Comparison of ENCODE assay signal across 7 cellular contexts in the genomic region with DNA sequence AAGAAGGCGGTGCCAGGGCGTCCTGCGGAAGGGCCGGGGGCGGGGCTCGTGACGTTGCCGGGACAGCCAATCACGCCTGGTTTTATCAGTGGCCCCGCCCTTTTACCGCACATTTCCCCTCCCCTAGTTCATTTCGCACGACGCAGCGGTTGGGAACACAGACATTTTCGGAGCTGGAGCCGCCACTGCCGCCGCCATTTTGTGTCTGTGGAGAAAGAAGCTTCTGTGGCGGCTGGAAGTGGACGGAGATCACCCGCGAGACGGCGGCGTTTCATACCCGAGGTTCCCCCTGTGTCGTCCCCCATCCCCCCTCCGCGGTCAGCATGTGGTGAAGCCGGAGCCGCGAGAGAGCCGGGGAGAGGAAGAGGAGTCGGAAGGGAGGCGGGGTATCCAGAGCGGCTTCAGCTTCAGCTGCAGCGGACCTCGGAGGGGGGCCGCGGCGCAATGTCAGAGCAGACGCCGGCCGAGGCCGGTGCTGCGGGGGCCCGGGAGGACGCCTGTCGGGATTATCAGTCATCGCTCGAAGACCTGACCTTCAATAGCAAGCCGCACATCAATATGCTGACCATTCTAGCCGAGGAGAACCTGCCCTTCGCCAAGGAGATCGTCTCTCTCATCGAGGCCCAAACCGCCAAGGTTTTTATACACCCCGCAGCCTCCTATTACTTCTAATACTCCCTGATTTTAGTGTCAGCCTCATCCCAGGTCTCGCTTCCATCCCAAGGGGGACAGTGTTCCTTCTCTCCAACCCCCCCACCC. TPM values are rescaled to one million over a fixed set of nuclear protein-coding genes. Genes with fewer than 3 reads are reported as not detected.
A peak's percentile ranks its signal among the peaks of the same experiment; 100 is the strongest.
DNase-seq lines count a peak whose midpoint lies in the region; ATAC-seq and TF ChIP-seq lines count a peak whose summit lies in the region.

A gene with protein sequence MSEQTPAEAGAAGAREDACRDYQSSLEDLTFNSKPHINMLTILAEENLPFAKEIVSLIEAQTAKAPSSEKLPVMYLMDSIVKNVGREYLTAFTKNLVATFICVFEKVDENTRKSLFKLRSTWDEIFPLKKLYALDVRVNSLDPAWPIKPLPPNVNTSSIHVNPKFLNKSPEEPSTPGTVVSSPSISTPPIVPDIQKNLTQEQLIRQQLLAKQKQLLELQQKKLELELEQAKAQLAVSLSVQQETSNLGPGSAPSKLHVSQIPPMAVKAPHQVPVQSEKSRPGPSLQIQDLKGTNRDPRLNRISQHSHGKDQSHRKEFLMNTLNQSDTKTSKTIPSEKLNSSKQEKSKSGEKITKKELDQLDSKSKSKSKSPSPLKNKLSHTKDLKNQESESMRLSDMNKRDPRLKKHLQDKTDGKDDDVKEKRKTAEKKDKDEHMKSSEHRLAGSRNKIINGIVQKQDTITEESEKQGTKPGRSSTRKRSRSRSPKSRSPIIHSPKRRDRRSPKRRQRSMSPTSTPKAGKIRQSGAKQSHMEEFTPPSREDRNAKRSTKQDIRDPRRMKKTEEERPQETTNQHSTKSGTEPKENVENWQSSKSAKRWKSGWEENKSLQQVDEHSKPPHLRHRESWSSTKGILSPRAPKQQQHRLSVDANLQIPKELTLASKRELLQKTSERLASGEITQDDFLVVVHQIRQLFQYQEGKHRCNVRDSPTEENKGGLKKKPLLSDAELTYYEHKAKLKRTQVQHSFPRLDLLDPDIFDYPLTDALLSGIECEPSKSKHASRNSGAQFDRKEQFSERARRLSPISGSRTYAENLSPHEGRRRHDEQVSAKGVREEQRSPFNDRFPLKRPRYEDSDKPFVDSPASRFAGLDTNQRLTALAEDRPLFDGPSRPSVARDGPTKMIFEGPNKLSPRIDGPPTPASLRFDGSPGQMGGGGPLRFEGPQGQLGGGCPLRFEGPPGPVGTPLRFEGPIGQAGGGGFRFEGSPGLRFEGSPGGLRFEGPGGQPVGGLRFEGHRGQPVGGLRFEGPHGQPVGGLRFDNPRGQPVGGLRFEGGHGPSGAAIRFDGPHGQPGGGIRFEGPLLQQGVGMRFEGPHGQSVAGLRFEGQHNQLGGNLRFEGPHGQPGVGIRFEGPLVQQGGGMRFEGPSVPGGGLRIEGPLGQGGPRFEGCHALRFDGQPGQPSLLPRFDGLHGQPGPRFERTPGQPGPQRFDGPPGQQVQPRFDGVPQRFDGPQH (N-terminal part only) (plus strand): TSS at position 136 of the 759 bp plus-strand sequence. CDS start 309 bp downstream, at position 445.

- H3K4me1 ChIP-seq in SK-N-SH (ENCODE audit: control insufficient read depth in 1 of 2, insufficient read depth in 2 of 2, low read depth in 1 of 2, low read length in 1 of 2) (peaks cover 11 to 13% of the 10 kb centered on the region in 2 experiments; a peak in 3 of 4 replicates), endodermal cell (ENCODE audit: control insufficient read depth, insufficient read depth, low read length) (peaks cover 7% of the 10 kb centered on the region), muscle layer of colon (ENCODE audit: insufficient read depth, low read length) (peaks cover 18% of the 10 kb centered on the region)

- H3K9me3 Mint-ChIP-seq in endodermal cell, result no peaks in the 10 kb centered on the region

- CTCF ChIA-PET in SK-N-SH (lab: Yijun Ruan, JAX), result no interaction called here

- DNase-seq in SK-N-SH (no peak), endodermal cell (no peak), NCI-H187 treated with DMSO at 0.1 percent for 48 hours (lab: John Stamatoyannopoulos, UW) (no peak)

- no peak for TF ChIP-seq EP300 in SK-N-SH (IDR thresholded peaks at IDR 0.05; ENCODE audit: borderline replicate concordance in 1 of 2, low read depth in 1 of 2, low read length in 1 of 2)

- no peaks in the 10 kb centered on the region for H3K9me2 ChIP-seq in SK-N-SH

- TF ChIP-seq POLR2A in GM18526 (IDR thresholded peaks at IDR 0.05; ENCODE audit: extremely low read depth, insufficient read length), result peak; percentile 98

- H3K9ac ChIP-seq in SK-N-SH (peak within 1 kb of the TSS; percentile 98), endodermal cell (ENCODE audit: extremely low read depth, low read length, poor library complexity, severe bottlenecking) (peak within 1 kb of the TSS; percentile 98), muscle layer of colon (ENCODE audit: low read length) (peak within 1 kb of the TSS; percentile 100)

- POLR2A ChIA-PET in SK-N-SH (lab: Yijun Ruan, JAX), result interaction anchor here (0.6 to 2.3 kb wide), 12 partner anchors 8 to 256 kb away, joined by 3 to 14 read pairs (median 4); a partner anchor contains a TSS

- H4K20me1 ChIP-seq in SK-N-SH (ENCODE audit: insufficient read depth), result peaks cover 40% of the 10 kb centered on the region

- peak within 1 kb of the TSS; percentile 82 for H2AFZ ChIP-seq in SK-N-SH (ENCODE audit: low read depth)

- H3K79me2 ChIP-seq in SK-N-SH (ENCODE audit: insufficient read depth), result peaks cover 53% of the 10 kb centered on the region

- peak within 1 kb of the TSS; percentile 96 to 98 for H3K27ac ChIP-seq in SK-N-SH (ENCODE audit: low read depth in 2 of 2, low read length in 1 of 2)
- peak within 1 kb of the TSS; percentile 99 for H3K27ac ChIP-seq in endodermal cell (ENCODE audit: low read depth, low read length)
- H3K27ac ChIP-seq in muscle layer of colon (ENCODE audit: low read depth, low read length), result peak within 1 kb of the TSS; percentile 94

- peak within 1 kb of the TSS; percentile 100 for H3K27ac Mint-ChIP-seq in endodermal cell

- no peaks in the 10 kb centered on the region for H3K27me3 ChIP-seq in SK-N-SH (ENCODE audit: insufficient read depth)
- H3K27me3 ChIP-seq in endodermal cell (ENCODE audit: control insufficient read depth, insufficient read depth, low read length, poor library complexity, severe bottlenecking), result no peaks in the 10 kb centered on the region
- H3K27me3 ChIP-seq in muscle layer of colon (ENCODE audit: control insufficient read depth in 1 of 2, insufficient read depth in 2 of 2, low read length in 2 of 2), result no peaks in the 10 kb centered on the region

- TF ChIP-seq RAD21 in SK-N-SH (IDR thresholded peaks at IDR 0.05; ENCODE audit: low read length), result no peak

- TF ChIP-seq CTCF in SK-N-SH (IDR thresholded peaks at IDR 0.05), result no peak
- no peak for TF ChIP-seq CTCF in endodermal cell (conservative IDR thresholded peaks at IDR 0.05)

- peaks cover 2% of the 10 kb centered on the region for H3K27me3 Mint-ChIP-seq in endodermal cell (ENCODE audit: insufficient read depth)

- peaks cover 23% of the 10 kb centered on the region for H3K36me3 Mint-ChIP-seq in endodermal cell (ENCODE audit: low read depth)

- H3K9me3 ChIP-seq in SK-N-SH (no peaks in the 10 kb centered on the region), endodermal cell (ENCODE audit: control insufficient read depth, low read length) (no peaks in the 10 kb centered on the region), muscle layer of colon (ENCODE audit: low read length) (no peaks in the 10 kb centered on the region)

- ATAC-seq in HG02840 (IDR thresholded peaks at IDR 0.05; ENCODE audit: low FRiP score, unreplicated experiment) (peak; percentile 12), GM21390 (IDR thresholded peaks at IDR 0.05; ENCODE audit: unreplicated experiment) (no peak)

- WGBS in SK-N-SH (ENCODE audit: low lambda C conversion rate), result under 1% methylated on average over 30 of the region's 60 CpGs
- WGBS in endodermal cell (ENCODE audit: insufficient coverage in 1 of 2, insufficient read length in 1 of 2), 2 experiments, result 0% methylated on average over 26 to 60 of the region's 60 CpGs

- peaks cover 15% of the 10 kb centered on the region for H3F3A ChIP-seq in SK-N-SH (replicated peaks; ENCODE audit: insufficient read depth)

- H3K36me3 ChIP-seq in SK-N-SH (replicated peaks in 1 of 2; ENCODE audit: control insufficient read depth in 1 of 2, insufficient read depth in 2 of 2, low read length in 1 of 2) (peaks cover 31 to 35% of the 10 kb centered on the region in 2 experiments), endodermal cell (ENCODE audit: control insufficient read depth, insufficient read depth, low read length) (peaks cover 35% of the 10 kb centered on the region), muscle layer of colon (ENCODE audit: insufficient read depth, low read length) (peaks cover 11% of the 10 kb centered on the region)

- peak within 1 kb of the TSS; percentile 91 for H3K4me2 ChIP-seq in SK-N-SH

- peak within 1 kb of the TSS; percentile 92 to 95 for H3K4me3 ChIP-seq in SK-N-SH (ENCODE audit: low read depth in 2 of 2, low read length in 1 of 2)
- peak within 1 kb of the TSS; percentile 98 for H3K4me3 ChIP-seq in endodermal cell (ENCODE audit: low read length)
- H3K4me3 ChIP-seq in muscle layer of colon (ENCODE audit: low read depth in 1 of 2, low read length in 2 of 2), result peak within 1 kb of the TSS; percentile 93 to 100

- H3K4me3 Mint-ChIP-seq in endodermal cell, result peak within 1 kb of the TSS; percentile 100

- peaks cover 33% of the 10 kb centered on the region for H3K4me1 Mint-ChIP-seq in endodermal cell

TF ChIP-seq in SK-N-SH, 30 proteins besides CTCF, POLR2A, EP300 and RAD21 (continues in another document):
- TF ChIP-seq EZH2phosphoT487 (IDR thresholded peaks at IDR 0.05; ENCODE audit: borderline replicate concordance, low read depth) (no peak), SMC3 (IDR thresholded peaks at IDR 0.05; ENCODE audit: low read depth, low read length) (no peak), JUND (IDR thresholded peaks at IDR 0.05) (no peak), SIN3A (IDR thresholded peaks at IDR 0.05; ENCODE audit: borderline replicate concordance, low read depth, low read length) (peak; percentile 85; the same call in 1 of the 2 replicates), TCF12 (IDR thresholded peaks at IDR 0.05) (no peak; the same call in 1 of the 2 replicates), CHD2 (IDR thresholded peaks at IDR 0.05; ENCODE audit: low read length, partially characterized antibody) (no peak), TEAD4 (IDR thresholded peaks at IDR 0.05; ENCODE audit: borderline replicate concordance, insufficient read depth) (peak; percentile 62; the same call in 1 of the 2 replicates), YY1 (IDR thresholded peaks at IDR 0.05; ENCODE audit: low read depth) (peak; percentile 95)
- TF ChIP-seq, protein P1, sequence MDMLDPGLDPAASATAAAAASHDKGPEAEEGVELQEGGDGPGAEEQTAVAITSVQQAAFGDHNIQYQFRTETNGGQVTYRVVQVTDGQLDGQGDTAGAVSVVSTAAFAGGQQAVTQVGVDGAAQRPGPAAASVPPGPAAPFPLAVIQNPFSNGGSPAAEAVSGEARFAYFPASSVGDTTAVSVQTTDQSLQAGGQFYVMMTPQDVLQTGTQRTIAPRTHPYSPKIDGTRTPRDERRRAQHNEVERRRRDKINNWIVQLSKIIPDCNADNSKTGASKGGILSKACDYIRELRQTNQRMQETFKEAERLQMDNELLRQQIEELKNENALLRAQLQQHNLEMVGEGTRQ (IDR thresholded peaks at IDR 0.05; ENCODE audit: borderline replicate concordance, low read depth, low read length), result peak; percentile 22; the same call in 1 of the 2 replicates

RNA-seq across cellular contexts. Expression of the gene that starts here (rescaled TPM):
- polyA plus RNA-seq in SK-N-SH (2012; rRNA removed), result 22.4 and 35.3 TPM in 2 replicates
- 16.5 and 17.5 TPM in 2 replicates for polyA plus RNA-seq in SK-N-SH (2012; cell fraction: cytosol; rRNA removed)
- polyA plus RNA-seq in SK-N-SH (2012; cell fraction: nucleus; rRNA removed), result 112 and 139 TPM in 2 replicates
- 10 to 100 TPM; 52.7 to 67.7 TPM for total RNA-seq in endodermal cell
- 45.5 TPM for polyA plus RNA-seq in endodermal cell (2013, experiment 1 of 2)
- 41.7 TPM for polyA plus RNA-seq in endodermal cell (2013, experiment 2 of 2)
